ENCODE assay signal across 8 cellular contexts in the genomic region with DNA sequence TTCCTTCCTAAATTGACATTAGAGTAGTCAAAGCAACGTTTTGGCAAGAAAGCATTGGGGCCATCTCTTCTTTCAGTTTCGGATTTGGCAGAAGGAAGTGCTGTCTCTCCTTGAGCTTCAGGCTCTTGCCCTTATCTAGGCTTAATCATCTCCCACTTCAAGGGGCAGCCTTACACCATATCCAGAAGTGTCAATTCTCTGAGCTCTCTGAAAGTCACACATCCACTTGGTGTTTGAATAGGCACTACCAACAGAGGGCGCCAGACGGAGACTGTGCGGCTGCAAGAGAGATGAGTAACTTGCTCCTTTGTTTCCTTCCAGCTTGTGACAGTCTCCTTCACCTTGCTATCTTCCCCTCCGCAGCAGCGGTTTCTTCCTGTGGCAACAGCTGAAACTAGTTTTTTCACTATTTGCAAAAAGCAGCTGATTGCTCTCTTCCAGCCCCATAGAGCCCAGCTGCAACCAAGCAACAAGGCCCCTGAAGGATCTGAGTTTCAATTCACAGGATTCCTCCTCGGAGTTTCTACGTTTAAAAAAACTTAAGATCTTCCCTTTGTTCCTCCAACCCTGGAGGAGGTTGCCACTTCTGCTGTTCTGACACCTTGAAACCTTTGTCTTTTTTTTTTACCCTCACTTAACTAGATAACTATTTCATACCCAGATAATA.
DNase-seq lines count a peak whose midpoint lies in the region; ATAC-seq and TF ChIP-seq lines count a peak whose summit lies in the region.

No MANE protein-coding gene starts in this region.

- no peaks in the 10 kb centered on the region for H3K36me3 Mint-ChIP-seq in activated naive CD8-positive, alpha-beta T cell treated with anti-CD3 and anti-CD28 coated beads, Interleukin-2, amount 10 ng/mL, durations not matched to agents 7 days and 5 days

- DNase-seq in BE2C (peak; percentile 79), NCI-H1092 (lab: John Stamatoyannopoulos, UW) (peak; percentile 59), SKM-1 treated with dmso at 0.1 percent for 144 hours (lab: John Stamatoyannopoulos, UW; ENCODE audit: unreplicated experiment) (peak; percentile 89), left ventricle myocardium inferior (peak; percentile 63), sciatic nerve (ENCODE audit: low spot score) (peak; percentile 86)
- DNase-seq in activated naive CD8-positive, alpha-beta T cell treated with anti-CD3 and anti-CD28 coated beads, Interleukin-2, amount 10 ng/mL, durations not matched to agents 7 days and 5 days: peak; percentile 79

- H3K27me3 ChIP-seq in BE2C (no peaks in the 10 kb centered on the region), left ventricle myocardium inferior (ENCODE audit: low read depth) (no peaks in the 10 kb centered on the region)

- TF ChIP-seq CTCF in BE2C (IDR thresholded peaks at IDR 0.05; ENCODE audit: low read depth, low read length): peak; percentile 99
- peak; percentile 94 for TF ChIP-seq CTCF in left ventricle myocardium inferior (IDR thresholded peaks at IDR 0.05; ENCODE audit: borderline replicate concordance)

- H3K27ac Mint-ChIP-seq in activated naive CD8-positive, alpha-beta T cell treated with anti-CD3 and anti-CD28 coated beads, Interleukin-2, amount 10 ng/mL, durations not matched to agents 7 days and 5 days: peak overlapping the region; percentile 90

- POLR2A ChIA-PET in activated naive CD8-positive, alpha-beta T cell treated with anti-CD3 and anti-CD28 coated beads, Interleukin-2, amount 10 ng/mL, durations not matched to agents 7 days and 5 days (lab: Charles Lee): interaction anchor here (0.9 to 1.5 kb wide), 11 partner anchors 9 to 404 kb away, joined by 3 to 13 read pairs (median 4); partner anchors contain the start of gene SLCO3A1

- peak overlapping the region; percentile 71 for H3K4me3 Mint-ChIP-seq in activated naive CD8-positive, alpha-beta T cell treated with anti-CD3 and anti-CD28 coated beads, Interleukin-2, amount 10 ng/mL, durations not matched to agents 7 days and 5 days

- H3K4me3 ChIP-seq in BE2C (ENCODE audit: low read depth, low read length) (no peak overlapping the region), left ventricle myocardium inferior (no peak overlapping the region)

- peaks cover 33% of the 10 kb centered on the region for H3K4me1 Mint-ChIP-seq in activated naive CD8-positive, alpha-beta T cell treated with anti-CD3 and anti-CD28 coated beads, Interleukin-2, amount 10 ng/mL, durations not matched to agents 7 days and 5 days

- H3K4me1 ChIP-seq in BE2C (no peaks in the 10 kb centered on the region), left ventricle myocardium inferior (peaks cover 12% of the 10 kb centered on the region)

- no peaks in the 10 kb centered on the region for H3K9me3 Mint-ChIP-seq in activated naive CD8-positive, alpha-beta T cell treated with anti-CD3 and anti-CD28 coated beads, Interleukin-2, amount 10 ng/mL, durations not matched to agents 7 days and 5 days

- H3K27ac ChIP-seq in left ventricle myocardium inferior (replicated peaks): peak overlapping the region; percentile 40

- H3K36me3 ChIP-seq in BE2C: no peaks in the 10 kb centered on the region
- H3K36me3 ChIP-seq in left ventricle myocardium inferior: no peaks in the 10 kb centered on the region

- intact Hi-C loops in left ventricle myocardium inferior (cut with micrococcal nuclease): loop anchor here (10.0 kb wide), 2 partner anchors 138 to 238 kb away; no protein-coding TSS in a partner anchor
- intact Hi-C loops in sciatic nerve (cut with DNase I): no loop called here

- ATAC-seq in GM21390 (IDR thresholded peaks at IDR 0.05; ENCODE audit: unreplicated experiment): peak; percentile 80
- peak; percentile 99 for ATAC-seq in activated naive CD8-positive, alpha-beta T cell treated with anti-CD3 and anti-CD28 coated beads, Interleukin-2, amount 10 ng/mL, durations not matched to agents 7 days and 5 days (ENCODE audit: low read depth)
- peak; percentile 92 for ATAC-seq in sciatic nerve
- no peak for ATAC-seq in HG02571 (IDR thresholded peaks at IDR 0.05; ENCODE audit: unreplicated experiment)

- H3K27me3 Mint-ChIP-seq in activated naive CD8-positive, alpha-beta T cell treated with anti-CD3 and anti-CD28 coated beads, Interleukin-2, amount 10 ng/mL, durations not matched to agents 7 days and 5 days: peaks cover 17% of the 10 kb centered on the region

- H3K9me3 ChIP-seq in BE2C (no peaks in the 10 kb centered on the region), left ventricle myocardium inferior (replicated peaks) (no peaks in the 10 kb centered on the region)
